Comparison of ENCODE assay signal across 19 cellular contexts in genomic region chr9:132370592-132370991, GRCh38. TPM values are rescaled to one million over a fixed set of nuclear protein-coding genes. Genes with fewer than 3 reads are reported as not detected.
A peak's percentile ranks its signal among the peaks of the same experiment; 100 is the strongest.
DNase-seq lines count a peak whose midpoint lies in the region; ATAC-seq, FAIRE-seq and TF ChIP-seq lines count a peak whose summit lies in the region.
"Had no signal": no experiment of that assay in that cellular context is flagged by ENCODE, and none has a peak within 500 bp of the region (broad histone marks: within the 10 kb centered on the region; RNA-seq: fewer than 3 reads in every experiment).

No MANE protein-coding gene starts in this region.

- no peaks in the 10 kb centered on the region for H3K9me3 Mint-ChIP-seq in progenitor cell of endocrine pancreas (ENCODE audit: low read depth)
- H3K9me3 Mint-ChIP-seq: CD4-positive, alpha-beta T cell; HFFc6 had no signal

- no TSS peak for BruUV-seq in GM12878 (replicated peaks; lab: Mats Ljungman, UMichigan)

- TF ChIP-seq RAD21 in GM12878 (IDR thresholded peaks at IDR 0.05; ENCODE audit: insufficient read depth, low read depth, low read length): no peak

- no peak overlapping the region for H3K27ac ChIP-seq in GM12878 (ENCODE audit: control insufficient read depth, insufficient read depth)
- no peak overlapping the region for H3K27ac ChIP-seq in SJCRH30
- H3K27ac ChIP-seq: BLaER1, HL-60 had no signal

- no peaks in the 10 kb centered on the region for H3K36me3 ChIP-seq in GM12878 (ENCODE audit: control insufficient read depth in 2 of 2, insufficient read depth in 2 of 2, low read length in 1 of 2)
- peaks cover 5% of the 10 kb centered on the region; the same call in 1 of the 2 replicates for H3K36me3 ChIP-seq in SJCRH30

- no peaks in the 10 kb centered on the region for H3K27me3 Mint-ChIP-seq in progenitor cell of endocrine pancreas
- H3K27me3 Mint-ChIP-seq: CD4-positive, alpha-beta T cell had no signal

- CTCF ChIA-PET in GM12878 (lab: Yijun Ruan, JAX): interaction anchor here (1.2 kb wide), 1 partner anchor 13 kb away, joined by 3 read pairs; no protein-coding TSS in a partner anchor

- RAD21 ChIA-PET in GM12878 (lab: Charles Lee; ENCODE audit: unreplicated experiment): no interaction called here

- intact Hi-C loops in GM12878 (cut with micrococcal nuclease; ENCODE audit: unreplicated experiment): no loop called here

- ATAC-seq in GM12878: no peak
- ATAC-seq in GM21390 (IDR thresholded peaks at IDR 0.05; ENCODE audit: unreplicated experiment): no peak

- H3K9ac ChIP-seq in GM12878 (ENCODE audit: control insufficient read depth, insufficient read depth, low read length): no peak overlapping the region
- H3K9ac ChIP-seq: BLaER1 had no signal

- DNase-seq in NOMO-1 treated with DMSO at 0.1 percent for 48 hours (lab: John Stamatoyannopoulos, UW; ENCODE audit: unreplicated experiment): peak; percentile 7
- DNase-seq in NOMO-1 treated with dmso at 0.1 percent for 144 hours (lab: John Stamatoyannopoulos, UW; ENCODE audit: unreplicated experiment): no peak
- no peak for DNase-seq in GM12878 (ENCODE audit: low read depth, low spot score)
- DNase-seq in left kidney (ENCODE audit: low read depth, low spot score): peak; percentile 32
- DNase-seq in progenitor cell of endocrine pancreas (ENCODE audit: low spot score, unreplicated experiment): no peak
- no peak for DNase-seq in SJCRH30
- DNase-seq: 8988T; AML-193; Calu3; CD4-positive, alpha-beta T cell; DMS79; HFFc6 had no signal

- no peak for FAIRE-seq in GM12878 (lab: Jason Lieb, UNC)
- FAIRE-seq: G401.6, GM12892, H1 had no signal

- no peaks in the 10 kb centered on the region for H3K79me2 ChIP-seq in GM12878 (ENCODE audit: control insufficient read depth, insufficient read depth, low read length)

- H3K4me1 Mint-ChIP-seq in progenitor cell of endocrine pancreas (ENCODE audit: low read depth): no peaks in the 10 kb centered on the region

- H3K4me1 ChIP-seq in GM12878 (ENCODE audit: control insufficient read depth, insufficient read depth, low read length) (peaks cover 18% of the 10 kb centered on the region), SJCRH30 (peaks cover 2% of the 10 kb centered on the region; the same call in 1 of the 2 replicates)
- H3K4me1 ChIP-seq: HAP-1 had no signal

- no peak overlapping the region for H3K4me3 Mint-ChIP-seq in progenitor cell of endocrine pancreas (ENCODE audit: low read depth)
- H3K4me3 Mint-ChIP-seq: CD4-positive, alpha-beta T cell; HFFc6 had no signal

- no peak overlapping the region for H3K4me2 ChIP-seq in GM12878 (ENCODE audit: control insufficient read depth, insufficient read depth)
- H3K4me2 ChIP-seq: BLaER1 had no signal

- TF ChIP-seq CTCF in GM12878 (IDR thresholded peaks at IDR 0.05 in 2 of 3, conservative IDR thresholded peaks at IDR 0.05 in 1 of 3; ENCODE audit: control insufficient read depth in 2 of 3, extremely low read depth in 1 of 3, insufficient read depth in 1 of 3, low read depth in 3 of 3, low read length in 3 of 3): no peak
- TF ChIP-seq CTCF in progenitor cell of endocrine pancreas (IDR thresholded peaks at IDR 0.05; ENCODE audit: unreplicated experiment): no peak

- H2AFZ ChIP-seq in GM12878 (ENCODE audit: control insufficient read depth, low read depth, low read length): no peak overlapping the region

- in situ Hi-C loops in GM12878 (cut with MboI): no loop called here

- peaks cover 4% of the 10 kb centered on the region for H3K36me3 Mint-ChIP-seq in progenitor cell of endocrine pancreas (ENCODE audit: insufficient read depth)

- no peak for TF ChIP-seq EP300 in GM12878 (IDR thresholded peaks at IDR 0.05; ENCODE audit: borderline replicate concordance in 1 of 2, control insufficient read depth in 1 of 2, low read depth in 2 of 2, low read length in 2 of 2)

- no peak for TF ChIP-seq POLR2A in GM12878 (IDR thresholded peaks at IDR 0.05; ENCODE audit: low read depth, low read length)

- no peaks in the 10 kb centered on the region for H3K27me3 ChIP-seq in GM12878 (replicated peaks in 1 of 2; ENCODE audit: control insufficient read depth in 2 of 2, insufficient read depth in 2 of 2, low read length in 1 of 2)
- H3K27me3 ChIP-seq in SJCRH30: 0 out of 2 replicates have a peak, but pooled peaks cover 2% of the 10 kb centered on the region
- H3K27me3 ChIP-seq: BLaER1 had no signal

- POLR2A ChIA-PET in GM12878 (lab: Charles Lee): no interaction called here

- SMC1A ChIA-PET in GM12878 (lab: Charles Lee; ENCODE audit: uncharacterized antibody, unreplicated experiment): interaction anchor here (4.1 kb wide), 1 partner anchor 12 kb away, joined by 41 read pairs; no protein-coding TSS in a partner anchor

- no peak overlapping the region for H3K27ac Mint-ChIP-seq in progenitor cell of endocrine pancreas
- H3K27ac Mint-ChIP-seq: CD4-positive, alpha-beta T cell; HFFc6 had no signal

- H3K4me3 ChIP-seq in GM12878 (no peak overlapping the region), SJCRH30 (no peak overlapping the region)
- H3K4me3 ChIP-seq: BLaER1, HAP-1 had no signal

- H4K20me1 ChIP-seq in GM12878 (ENCODE audit: control insufficient read depth, insufficient read depth): no peaks in the 10 kb centered on the region
- H4K20me1 ChIP-seq: BLaER1 had no signal

- no peaks in the 10 kb centered on the region for H3K9me3 ChIP-seq in GM12878 (replicated peaks; ENCODE audit: control insufficient read depth, insufficient read depth, low read length)
- H3K9me3 ChIP-seq in SJCRH30 (replicated peaks): no peaks in the 10 kb centered on the region
- H3K9me3 ChIP-seq: BLaER1, HAP-1 had no signal

- WGBS in GM12878 (ENCODE audit: insufficient coverage, insufficient replicate concordance, low lambda C conversion rate, missing lambda C conversion rate): 11% methylated on average over 4 of the region's 4 CpGs

TF ChIP-seq in GM12878, 131 proteins besides CTCF, POLR2A, EP300 and RAD21 (continues in another document):
- TF ChIP-seq POU2F2 (IDR thresholded peaks at IDR 0.05; ENCODE audit: borderline replicate concordance, low read depth, low read length): no peak

RNA-seq across cellular contexts. Expression of gene SETX, which starts 15.8 kb away (rescaled TPM):
- 213 and 214 TPM in 2 replicates for total RNA-seq in GM12878 (2013; cell fraction: nucleolus; rRNA removed)
- total RNA-seq in GM12878 (2014; rRNA removed): 54.4 and 63.2 TPM in 2 replicates
- 75.7 and 77.5 TPM in 2 replicates for total RNA-seq in GM12878 (2014; rRNA removed; fragmentation: Illumina TruSeq; extraction: Trizol)
- 40.9 and 44.5 TPM in 2 replicates for total RNA-seq in GM12878 (2021)
- 24.5 TPM for polyA plus RNA-seq in GM12878 (2011; ENCODE audit: low read depth)
- polyA plus RNA-seq in GM12878 (2011; rRNA removed): 36.8 and 47.0 TPM in 2 replicates
- polyA plus RNA-seq in GM12878 (2011; cell fraction: cytosol; rRNA removed): 20.6 and 21.1 TPM in 2 replicates
- 38.2 and 45.2 TPM in 2 replicates for polyA plus RNA-seq in GM12878 (2011; cell fraction: nucleus; rRNA removed)
- polyA plus RNA-seq in GM12878 (2012): 24.8 and 32.0 TPM in 2 replicates
- 45.4 and 51.2 TPM in 2 replicates for polyA plus RNA-seq in GM12878 (2014; fragmentation: Illumina TruSeq; extraction: Trizol)
- polyA plus RNA-seq in GM12878 (2014; fragmentation: Nextera tagmentation; extraction: Ambion mirVana): 10 to 100 TPM; 15.8 to 16.1 TPM
- 29.3 and 37.3 TPM in 2 replicates for polyA plus RNA-seq in GM12878 (2014; rRNA removed)
- 10 to 100 TPM; 23.4 to 25.3 TPM for polyA plus RNA-seq in GM12878 (2016; fragmentation: Nextera tagmentation; extraction: Ambion mirVana)
- polyA minus RNA-seq in GM12878 (2011; rRNA and poly(A)+ RNA removed): 91.0 and 111 TPM in 2 replicates
- 28.5 and 35.3 TPM in 2 replicates for polyA minus RNA-seq in GM12878 (2011; cell fraction: cytosol; rRNA and poly(A)+ RNA removed)
- 45.5 and 69.1 TPM in 2 replicates for polyA minus RNA-seq in GM12878 (2011; cell fraction: nucleus; rRNA and poly(A)+ RNA removed)
- total RNA-seq in progenitor cell of endocrine pancreas: 47.2 and 47.7 TPM in 2 replicates
- 44.7 and 51.7 TPM in 2 replicates for total RNA-seq in SJCRH30 (2014; rRNA removed; shearing (Covaris generic))

RNA-seq across cellular contexts. Expression of gene TTF1, which starts 36.0 kb away (rescaled TPM):
- 14.4 and 18.9 TPM in 2 replicates for total RNA-seq in GM12878 (2013; cell fraction: nucleolus; rRNA removed)
- total RNA-seq in GM12878 (2014; rRNA removed) (15.2 and 15.6 TPM in 2 replicates), GM12878 (2014; rRNA removed; fragmentation: Illumina TruSeq; extraction: Trizol) (22.8 and 23.0 TPM in 2 replicates), GM12878 (2021) (14.3 and 16.0 TPM in 2 replicates), progenitor cell of endocrine pancreas (17.9 and 18.5 TPM in 2 replicates)
- 16.4 TPM for polyA plus RNA-seq in GM12878 (2011; ENCODE audit: low read depth)
- polyA plus RNA-seq in GM12878 (2011; rRNA removed) (16.2 and 25.2 TPM in 2 replicates), GM12878 (2014; fragmentation: Illumina TruSeq; extraction: Trizol) (25.5 and 26.4 TPM in 2 replicates), GM12878 (2014; fragmentation: Nextera tagmentation; extraction: Ambion mirVana) (10 to 100 TPM; 11.3 to 16.0 TPM), GM12878 (2014; rRNA removed) (20.5 and 23.4 TPM in 2 replicates), GM12878 (2016; fragmentation: Nextera tagmentation; extraction: Ambion mirVana) (10 to 100 TPM; 11.9 to 13.2 TPM)
- 11.7 and 11.9 TPM in 2 replicates for polyA plus RNA-seq in GM12878 (2011; cell fraction: cytosol; rRNA removed)
- polyA plus RNA-seq in GM12878 (2011; cell fraction: nucleus; rRNA removed): 5.5 and 11.2 TPM in 2 replicates
- 13.2 and 14.2 TPM in 2 replicates for polyA plus RNA-seq in GM12878 (2012)
- 5.4 and 5.6 TPM in 2 replicates for polyA minus RNA-seq in GM12878 (2011; rRNA and poly(A)+ RNA removed)
- 4.1 and 5.7 TPM in 2 replicates for polyA minus RNA-seq in GM12878 (2011; cell fraction: cytosol; rRNA and poly(A)+ RNA removed)
- 3.7 and 5.5 TPM in 2 replicates for polyA minus RNA-seq in GM12878 (2011; cell fraction: nucleus; rRNA and poly(A)+ RNA removed)
- total RNA-seq in SJCRH30 (2014; rRNA removed; shearing (Covaris generic)): 20.3 and 25.9 TPM in 2 replicates

RNA-seq across cellular contexts. Expression of gene CFAP77, which starts 39.4 kb away (rescaled TPM):
- not detected in 2 replicates for total RNA-seq in GM12878 (2013; cell fraction: nucleolus; rRNA removed)
- total RNA-seq in GM12878 (2014; rRNA removed): not detected in 2 replicates
- not detected in 2 replicates for total RNA-seq in GM12878 (2014; rRNA removed; fragmentation: Illumina TruSeq; extraction: Trizol)
- not detected in 2 replicates for total RNA-seq in GM12878 (2021)
- polyA plus RNA-seq in GM12878 (2011; ENCODE audit: low read depth): not detected
- polyA plus RNA-seq in GM12878 (2011; rRNA removed): not detected in 2 replicates
- polyA plus RNA-seq in GM12878 (2011; cell fraction: cytosol; rRNA removed): not detected in 2 replicates
- not detected in 2 replicates for polyA plus RNA-seq in GM12878 (2011; cell fraction: nucleus; rRNA removed)
- polyA plus RNA-seq in GM12878 (2012): not detected in 2 replicates
- polyA plus RNA-seq in GM12878 (2014; fragmentation: Illumina TruSeq; extraction: Trizol): not detected in 2 replicates
- polyA plus RNA-seq in GM12878 (2014; fragmentation: Nextera tagmentation; extraction: Ambion mirVana): not detected
- 0.33 TPM in 1 of 2 replicates, not detected in the other for polyA plus RNA-seq in GM12878 (2014; rRNA removed)
- not detected for polyA plus RNA-seq in GM12878 (2016; fragmentation: Nextera tagmentation; extraction: Ambion mirVana)
- not detected in 2 replicates for polyA minus RNA-seq in GM12878 (2011; rRNA and poly(A)+ RNA removed)
- polyA minus RNA-seq in GM12878 (2011; cell fraction: cytosol; rRNA and poly(A)+ RNA removed): not detected in 2 replicates
- not detected in 2 replicates for polyA minus RNA-seq in GM12878 (2011; cell fraction: nucleus; rRNA and poly(A)+ RNA removed)
- total RNA-seq in progenitor cell of endocrine pancreas: 0.43 and 0.64 TPM in 2 replicates
- total RNA-seq in SJCRH30 (2014; rRNA removed; shearing (Covaris generic)): not detected in 2 replicates
- total RNA-seq: Calu3; CD4-positive, alpha-beta T cell; HFFc6 had no signal

Comparison
In these comparisons a context has a peak if more than half of its experiments do, and no peak if none do; other contexts are left out.
1. DNase-seq: peak in NOMO-1 treated with DMSO at 0.1 percent for 48 hours (single experiment) and left kidney (single experiment); none in NOMO-1 treated with dmso at 0.1 percent for 144 hours (single experiment), GM12878 (single experiment), progenitor cell of endocrine pancreas (single experiment) and SJCRH30 (0 of 2).